Comparison of ENCODE assay signal across 8 cellular contexts in the genomic region with DNA sequence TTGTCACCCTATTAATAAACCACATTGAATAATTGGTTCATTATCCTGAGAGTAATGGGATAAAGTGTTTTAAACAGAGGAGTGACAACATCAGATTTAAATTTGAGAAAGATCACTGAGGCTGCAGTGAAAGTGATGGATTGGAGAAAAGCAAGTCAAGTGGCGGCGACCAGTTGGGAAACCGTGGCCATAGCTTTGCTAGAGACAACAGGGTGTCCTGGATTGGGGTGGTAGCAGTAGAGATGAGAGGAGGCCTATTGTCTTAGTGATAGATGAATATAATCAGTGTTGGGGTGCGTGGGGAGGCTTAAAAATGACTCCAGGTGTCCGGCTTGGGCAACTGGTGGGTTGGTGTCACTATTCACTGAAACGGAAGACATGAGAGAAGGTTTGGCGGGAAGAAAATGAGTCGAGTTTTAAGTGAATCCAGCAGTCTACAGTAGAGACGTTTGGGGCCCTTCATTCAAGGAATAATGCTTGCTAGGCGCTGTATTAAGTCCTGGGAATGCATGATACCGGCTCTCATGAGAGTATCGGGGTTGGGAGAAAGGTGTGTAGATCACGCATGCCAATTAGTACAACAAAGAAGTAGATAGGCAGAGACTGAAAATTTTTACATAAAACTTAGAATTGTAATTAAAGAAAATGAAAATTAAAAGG. TPM values are rescaled to one million over a fixed set of nuclear protein-coding genes. Genes with fewer than 3 reads are reported as not detected.
DNase-seq lines count a peak whose midpoint lies in the region; ATAC-seq and TF ChIP-seq lines count a peak whose summit lies in the region.

No MANE protein-coding gene starts in this region.

- peak overlapping the region; percentile 81 to 85 for H3K4me3 Mint-ChIP-seq in activated T-cell treated with anti-CD3 and anti-CD28 coated beads, Interleukin-2, amount 50 U/mL, for 72 hours

- H3K27me3 ChIP-seq in cardiac muscle cell (no peaks in the 10 kb centered on the region), stomach smooth muscle (ENCODE audit: control insufficient read depth in 1 of 2, insufficient read depth in 2 of 2, low read length in 2 of 2) (no peaks in the 10 kb centered on the region)

- peak overlapping the region; percentile 86 for H3K27ac ChIP-seq in cardiac muscle cell
- H3K27ac ChIP-seq in stomach smooth muscle (ENCODE audit: low read length): no peak overlapping the region

- H3K4me1 Mint-ChIP-seq in activated T-cell treated with anti-CD3 and anti-CD28 coated beads, Interleukin-2, amount 50 U/mL, for 72 hours (ENCODE audit: low read depth): peaks cover 21% of the 10 kb centered on the region

- H3K9ac ChIP-seq in stomach smooth muscle (ENCODE audit: low read length in 2 of 2): peak overlapping the region; percentile 60 to 63

- peak overlapping the region; percentile 82 for H3K4me3 ChIP-seq in cardiac muscle cell
- H3K4me3 ChIP-seq in stomach smooth muscle (ENCODE audit: low read length in 2 of 2): peak overlapping the region; percentile 79 to 91

- no peaks in the 10 kb centered on the region for H3K27me3 Mint-ChIP-seq in activated T-cell treated with anti-CD3 and anti-CD28 coated beads, Interleukin-2, amount 50 U/mL, for 72 hours (ENCODE audit: low read depth)

- no peaks in the 10 kb centered on the region for H3K9me3 ChIP-seq in cardiac muscle cell (ENCODE audit: low read depth)
- no peaks in the 10 kb centered on the region for H3K9me3 ChIP-seq in stomach smooth muscle (ENCODE audit: control insufficient read depth in 2 of 2, low read length in 2 of 2)

- ATAC-seq in Right ventricle myocardium inferior: no peak
- no peak for ATAC-seq in activated T-cell treated with anti-CD3 and anti-CD28 coated beads, Interleukin-2, amount 50 U/mL, for 72 hours (replicated peaks in 1 of 2)
- ATAC-seq in HG02852 (IDR thresholded peaks at IDR 0.05; ENCODE audit: unreplicated experiment): no peak

- no peak for TF ChIP-seq CTCF in cardiac muscle cell (IDR thresholded peaks at IDR 0.05; ENCODE audit: low read depth, low read length)

- H3K9me3 Mint-ChIP-seq in activated T-cell treated with anti-CD3 and anti-CD28 coated beads, Interleukin-2, amount 50 U/mL, for 72 hours: no peaks in the 10 kb centered on the region

- intact Hi-C loops in Right ventricle myocardium inferior (cut with DNase I): loop anchor here (2.0 to 5.0 kb wide), 2 partner anchors 63 to 127 kb away; a partner anchor contains a TSS

- H3K27ac Mint-ChIP-seq in activated T-cell treated with anti-CD3 and anti-CD28 coated beads, Interleukin-2, amount 50 U/mL, for 72 hours: peak overlapping the region; percentile 24

- peaks cover 12% of the 10 kb centered on the region for H3K36me3 ChIP-seq in cardiac muscle cell
- peaks cover 2 to 10% of the 10 kb centered on the region in 2 donors for H3K36me3 ChIP-seq in stomach smooth muscle (ENCODE audit: control insufficient read depth in 2 of 2, insufficient read depth in 2 of 2, low read length in 2 of 2)

- H3K36me3 Mint-ChIP-seq in activated T-cell treated with anti-CD3 and anti-CD28 coated beads, Interleukin-2, amount 50 U/mL, for 72 hours (ENCODE audit: insufficient read depth in 2 of 2): peaks cover 0 to 5% of the 10 kb centered on the region in 2 donors

- peak; percentile 7 to 28 for DNase-seq in cardiac muscle cell (ENCODE audit: low read depth in 1 of 2, low spot score in 1 of 2)
- DNase-seq in Right ventricle myocardium inferior (ENCODE audit: missing footprints): no peak
- peak in 1 of 2 donors; percentile 3 for DNase-seq in activated T-cell treated with anti-CD3 and anti-CD28 coated beads, Interleukin-2, amount 50 U/mL, for 72 hours
- DNase-seq in iPS-NIHi7 (ENCODE audit: extremely low spot score): peak; percentile 16
- no peak for DNase-seq in putamen (ENCODE audit: low spot score)
- DNase-seq in activated gamma-delta T cell treated with Interleukin-2 at 50 U/mL for 16 hours: no peak

- H3K4me1 ChIP-seq in cardiac muscle cell (ENCODE audit: low read depth) (peaks cover 11% of the 10 kb centered on the region), stomach smooth muscle (ENCODE audit: control insufficient read depth, insufficient read depth, low read length) (peaks cover 15% of the 10 kb centered on the region)

RNA-seq across cellular contexts. Expression of a gene that starts 0.8 kb away (rescaled TPM):
- total RNA-seq in cardiac muscle cell (14.7 and 22.5 TPM in 2 replicates), Right ventricle myocardium inferior (20.4 TPM)
- 11.2 and 12.4 TPM in 2 replicates for polyA plus RNA-seq in cardiac muscle cell
- total RNA-seq in activated T-cell treated with anti-CD3 and anti-CD28 coated beads, Interleukin-2, amount 50 U/mL, for 72 hours: 10 to 100 TPM; 15.9 to 25.6 TPM

RNA-seq across cellular contexts. Expression of a gene that starts 7.5 kb away (rescaled TPM):
- total RNA-seq in cardiac muscle cell (not detected in 2 replicates), Right ventricle myocardium inferior (not detected)
- 0.20 TPM in 1 of 2 replicates, not detected in the other for polyA plus RNA-seq in cardiac muscle cell
- not detected for total RNA-seq in activated T-cell treated with anti-CD3 and anti-CD28 coated beads, Interleukin-2, amount 50 U/mL, for 72 hours

RNA-seq across cellular contexts. Expression of a gene that starts 24.7 kb away (rescaled TPM):
- total RNA-seq in cardiac muscle cell (0.06 TPM in 1 of 2 replicates, not detected in the other), Right ventricle myocardium inferior (0.43 TPM)
- polyA plus RNA-seq in cardiac muscle cell: 0.88 TPM in 1 of 2 replicates, not detected in the other
- total RNA-seq in activated T-cell treated with anti-CD3 and anti-CD28 coated beads, Interleukin-2, amount 50 U/mL, for 72 hours: not detected

Comparison
In these comparisons a context has a peak if more than half of its experiments do, and no peak if none do; other contexts are left out.
1. DNase-seq: peak in cardiac muscle cell (2 of 2) and iPS-NIHi7 (single experiment); none in Right ventricle myocardium inferior (single experiment), putamen (single experiment) and activated gamma-delta T cell treated with Interleukin-2 at 50 U/mL for 16 hours (single experiment).